1 cellular context compared by ENCODE assay signal in the genomic region with DNA sequence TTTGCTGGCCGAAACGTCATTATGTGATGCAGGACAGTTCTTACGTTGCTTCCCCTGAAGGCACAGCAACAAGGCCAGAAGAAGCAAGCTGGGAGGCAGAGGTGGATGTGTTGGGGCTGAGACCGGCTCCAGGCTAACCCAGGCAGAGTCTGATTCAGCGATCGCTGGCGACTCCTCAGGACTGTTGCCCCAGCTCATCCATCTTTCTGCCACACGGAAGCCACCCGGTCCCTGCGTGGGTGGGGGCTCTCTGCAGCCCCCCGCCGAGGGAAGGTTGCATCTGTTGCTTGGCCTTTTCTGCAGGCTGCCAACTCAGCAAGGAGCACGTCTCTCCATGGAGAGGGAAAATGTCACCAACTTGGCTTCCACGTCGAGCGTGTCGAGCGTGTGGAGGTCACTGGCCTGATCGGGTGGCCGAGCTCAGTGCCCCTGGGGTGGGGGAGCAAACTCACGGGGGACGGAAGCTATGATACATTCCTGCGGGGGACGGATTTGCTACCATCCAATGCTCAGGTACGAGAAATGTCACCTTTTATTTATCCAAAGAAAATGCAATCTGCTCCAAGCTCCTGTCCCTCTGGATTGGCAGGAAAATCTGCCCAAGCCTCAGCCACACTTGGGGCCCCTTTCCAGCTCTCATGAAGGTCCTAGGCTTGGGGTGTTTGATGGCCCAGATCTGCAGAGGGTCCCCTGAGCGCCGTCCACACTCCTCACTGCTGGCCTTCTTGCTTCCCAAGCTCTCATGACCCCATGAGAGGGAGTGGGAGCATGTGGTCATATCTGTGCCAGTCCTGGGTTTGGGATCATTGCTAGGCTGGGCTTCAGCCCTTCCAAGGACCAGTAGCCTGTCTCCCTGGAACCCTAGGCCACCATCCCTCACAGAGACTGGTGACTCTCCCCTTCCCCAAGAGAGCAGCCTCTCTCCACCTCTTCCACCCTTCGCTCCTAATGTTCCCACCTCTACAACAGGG.
TF ChIP-seq lines count a peak whose summit lies in the region.

No MANE protein-coding gene starts in this region.

TF ChIP-seq in WTC11, 78 proteins besides CTCF, POLR2A, EP300 and RAD21 (continued from another document):
- TF ChIP-seq, protein P1, sequence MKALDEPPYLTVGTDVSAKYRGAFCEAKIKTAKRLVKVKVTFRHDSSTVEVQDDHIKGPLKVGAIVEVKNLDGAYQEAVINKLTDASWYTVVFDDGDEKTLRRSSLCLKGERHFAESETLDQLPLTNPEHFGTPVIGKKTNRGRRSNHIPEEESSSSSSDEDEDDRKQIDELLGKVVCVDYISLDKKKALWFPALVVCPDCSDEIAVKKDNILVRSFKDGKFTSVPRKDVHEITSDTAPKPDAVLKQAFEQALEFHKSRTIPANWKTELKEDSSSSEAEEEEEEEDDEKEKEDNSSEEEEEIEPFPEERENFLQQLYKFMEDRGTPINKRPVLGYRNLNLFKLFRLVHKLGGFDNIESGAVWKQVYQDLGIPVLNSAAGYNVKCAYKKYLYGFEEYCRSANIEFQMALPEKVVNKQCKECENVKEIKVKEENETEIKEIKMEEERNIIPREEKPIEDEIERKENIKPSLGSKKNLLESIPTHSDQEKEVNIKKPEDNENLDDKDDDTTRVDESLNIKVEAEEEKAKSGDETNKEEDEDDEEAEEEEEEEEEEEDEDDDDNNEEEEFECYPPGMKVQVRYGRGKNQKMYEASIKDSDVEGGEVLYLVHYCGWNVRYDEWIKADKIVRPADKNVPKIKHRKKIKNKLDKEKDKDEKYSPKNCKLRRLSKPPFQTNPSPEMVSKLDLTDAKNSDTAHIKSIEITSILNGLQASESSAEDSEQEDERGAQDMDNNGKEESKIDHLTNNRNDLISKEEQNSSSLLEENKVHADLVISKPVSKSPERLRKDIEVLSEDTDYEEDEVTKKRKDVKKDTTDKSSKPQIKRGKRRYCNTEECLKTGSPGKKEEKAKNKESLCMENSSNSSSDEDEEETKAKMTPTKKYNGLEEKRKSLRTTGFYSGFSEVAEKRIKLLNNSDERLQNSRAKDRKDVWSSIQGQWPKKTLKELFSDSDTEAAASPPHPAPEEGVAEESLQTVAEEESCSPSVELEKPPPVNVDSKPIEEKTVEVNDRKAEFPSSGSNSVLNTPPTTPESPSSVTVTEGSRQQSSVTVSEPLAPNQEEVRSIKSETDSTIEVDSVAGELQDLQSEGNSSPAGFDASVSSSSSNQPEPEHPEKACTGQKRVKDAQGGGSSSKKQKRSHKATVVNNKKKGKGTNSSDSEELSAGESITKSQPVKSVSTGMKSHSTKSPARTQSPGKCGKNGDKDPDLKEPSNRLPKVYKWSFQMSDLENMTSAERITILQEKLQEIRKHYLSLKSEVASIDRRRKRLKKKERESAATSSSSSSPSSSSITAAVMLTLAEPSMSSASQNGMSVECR (CRISPR knock-in tag; IDR thresholded peaks at IDR 0.05; ENCODE audit: borderline replicate concordance) = no peak
- TF ChIP-seq TP53 (CRISPR knock-in tag; IDR thresholded peaks at IDR 0.05) = no peak
- TF ChIP-seq, protein P2, sequence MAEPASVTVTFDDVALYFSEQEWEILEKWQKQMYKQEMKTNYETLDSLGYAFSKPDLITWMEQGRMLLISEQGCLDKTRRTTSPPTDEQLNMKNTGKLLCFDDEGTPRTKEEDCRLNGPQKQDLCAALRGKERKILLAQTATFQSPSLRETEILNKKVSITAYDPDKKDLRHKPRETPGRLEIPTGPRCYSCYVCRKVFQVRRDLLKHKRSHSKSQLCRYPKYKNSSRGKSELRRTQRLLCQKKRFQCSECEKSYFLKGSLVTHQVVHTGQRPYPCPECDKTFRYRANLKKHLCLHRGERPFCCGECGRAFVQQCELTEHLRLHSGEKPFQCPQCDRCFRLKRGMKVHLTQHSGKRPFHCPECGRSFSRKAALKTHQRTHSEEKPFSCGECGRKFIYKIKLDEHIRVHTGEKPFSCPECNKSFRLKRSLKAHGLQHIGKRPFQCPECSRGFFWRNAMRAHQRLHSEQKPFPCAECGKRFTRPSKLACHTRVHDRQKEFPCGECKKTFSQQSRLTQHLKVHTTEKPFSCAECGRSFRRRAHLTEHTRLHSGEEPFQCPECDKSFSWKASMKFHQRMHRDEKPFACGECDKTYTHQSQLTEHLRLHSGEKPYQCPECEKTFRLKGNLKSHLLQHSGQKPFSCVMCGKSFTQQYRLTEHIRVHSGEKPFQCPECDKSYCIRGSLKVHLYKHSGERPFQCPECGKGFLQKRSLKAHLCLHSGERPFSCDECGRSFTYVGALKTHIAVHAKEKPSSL (CRISPR knock-in tag; conservative IDR thresholded peaks at IDR 0.05) = no peak
- TF ChIP-seq RELA (CRISPR knock-in tag; IDR thresholded peaks at IDR 0.05; ENCODE audit: borderline replicate concordance) = no peak
- no peak for TF ChIP-seq ZNF396 (CRISPR knock-in tag; IDR thresholded peaks at IDR 0.05; ENCODE audit: borderline replicate concordance)
- no peak for TF ChIP-seq SMAD3 (CRISPR knock-in tag; IDR thresholded peaks at IDR 0.05; ENCODE audit: borderline replicate concordance)
- TF ChIP-seq, protein P3, sequence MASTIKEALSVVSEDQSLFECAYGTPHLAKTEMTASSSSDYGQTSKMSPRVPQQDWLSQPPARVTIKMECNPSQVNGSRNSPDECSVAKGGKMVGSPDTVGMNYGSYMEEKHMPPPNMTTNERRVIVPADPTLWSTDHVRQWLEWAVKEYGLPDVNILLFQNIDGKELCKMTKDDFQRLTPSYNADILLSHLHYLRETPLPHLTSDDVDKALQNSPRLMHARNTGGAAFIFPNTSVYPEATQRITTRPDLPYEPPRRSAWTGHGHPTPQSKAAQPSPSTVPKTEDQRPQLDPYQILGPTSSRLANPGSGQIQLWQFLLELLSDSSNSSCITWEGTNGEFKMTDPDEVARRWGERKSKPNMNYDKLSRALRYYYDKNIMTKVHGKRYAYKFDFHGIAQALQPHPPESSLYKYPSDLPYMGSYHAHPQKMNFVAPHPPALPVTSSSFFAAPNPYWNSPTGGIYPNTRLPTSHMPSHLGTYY (CRISPR knock-in tag; IDR thresholded peaks at IDR 0.05) = no peak
